9 cellular contexts compared by ENCODE assay signal in the genomic region with DNA sequence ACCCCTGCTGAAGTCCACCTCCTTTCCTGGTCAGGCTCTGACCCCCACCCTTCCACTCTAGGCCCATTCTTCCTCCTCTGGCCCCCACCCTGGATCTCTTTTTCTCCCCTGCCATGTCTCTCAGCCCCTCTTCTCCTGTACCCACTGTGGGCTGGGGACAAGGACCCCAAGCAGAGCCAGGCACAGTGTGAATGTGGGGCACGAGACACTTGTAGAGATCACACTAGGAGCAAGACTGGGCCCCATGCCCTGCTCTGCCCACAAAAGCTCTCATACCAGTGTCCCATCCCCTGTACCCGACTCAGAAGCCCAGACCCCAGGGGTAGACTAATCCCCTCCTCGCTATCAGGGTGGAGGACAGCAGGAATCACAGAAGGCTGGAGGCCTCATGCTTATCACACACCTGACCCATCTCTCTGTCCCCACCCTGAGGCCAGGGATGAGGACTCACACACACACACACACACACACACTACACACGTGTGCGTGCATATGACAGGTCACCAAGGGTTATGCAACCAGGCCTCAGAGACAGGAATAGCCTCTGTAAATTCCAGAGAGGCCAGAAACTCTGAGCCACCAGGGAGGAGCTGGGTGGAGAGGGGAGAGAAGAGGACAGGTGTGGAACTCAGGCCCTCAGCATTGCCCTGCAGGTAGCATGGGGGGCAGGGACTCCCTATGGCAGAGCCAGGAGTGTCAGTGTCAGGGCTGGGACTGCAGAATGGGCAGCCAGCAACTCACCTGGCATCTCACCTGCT. TPM values are rescaled to one million over a fixed set of nuclear protein-coding genes. Genes with fewer than 3 reads are reported as not detected.
DNase-seq lines count a peak whose midpoint lies in the region; ATAC-seq and TF ChIP-seq lines count a peak whose summit lies in the region.
"Had no signal": no experiment of that assay in that cellular context is flagged by ENCODE, and none has a peak within 500 bp of the region (broad histone marks: within the 10 kb centered on the region; RNA-seq: fewer than 3 reads in every experiment).

No MANE protein-coding gene starts in this region.

- peaks cover 48% of the 10 kb centered on the region for H3K4me1 ChIP-seq in CD4-positive, alpha-beta memory T cell (ENCODE audit: insufficient read depth, low read length)
- H3K4me1 ChIP-seq in MM.1S (ENCODE audit: low read length) (peaks cover 32% of the 10 kb centered on the region), duodenal mucosa (ENCODE audit: control insufficient read depth in 1 of 2, insufficient read depth in 2 of 2, low read length in 2 of 2) (peaks cover 78 to 85% of the 10 kb centered on the region in 2 donors)

- intact Hi-C loops in CD4-positive, alpha-beta memory T cell (cut with micrococcal nuclease) = loop anchor here (2.0 kb wide), 1 partner anchor 17 kb away; no protein-coding TSS in a partner anchor
- intact Hi-C loops in natural killer cell (cut with micrococcal nuclease) = no loop called here

- peaks cover 3% of the 10 kb centered on the region; the same call in 1 of the 2 replicates for H3F3A ChIP-seq in MM.1S (ENCODE audit: insufficient read depth, low read length)

- peak overlapping the region; percentile 91 for H3K27ac ChIP-seq in CD4-positive, alpha-beta memory T cell (ENCODE audit: low read depth, low read length)
- H3K27ac ChIP-seq in MM.1S (ENCODE audit: low read length) = peak overlapping the region; percentile 8; the same call in 1 of the 2 replicates
- H3K27ac ChIP-seq in duodenal mucosa (ENCODE audit: low read depth, low read length) = peak overlapping the region; percentile 49

- H3K27me3 Mint-ChIP-seq in CD4-positive, alpha-beta memory T cell = no peaks in the 10 kb centered on the region
- H3K27me3 Mint-ChIP-seq in natural killer cell (ENCODE audit: low read depth in 2 of 2) = no peaks in the 10 kb centered on the region
- peaks cover 8% of the 10 kb centered on the region for H3K27me3 Mint-ChIP-seq in progenitor cell of endocrine pancreas

- ATAC-seq in natural killer cell (no peak), GM19467 (IDR thresholded peaks at IDR 0.05; ENCODE audit: unreplicated experiment) (no peak), HG02571 (IDR thresholded peaks at IDR 0.05; ENCODE audit: unreplicated experiment) (no peak)

- CTCF ChIA-PET in CD4-positive, alpha-beta memory T cell (lab: Charles Lee; ENCODE audit: partially characterized antibody) = interaction anchor here (0.9 to 3.4 kb wide), 3 partner anchors 16 to 164 kb away, joined by 3 to 10 read pairs (median 3); no protein-coding TSS in a partner anchor

- peak overlapping the region; percentile 94 to 100 (median 99) for H3K27ac Mint-ChIP-seq in CD4-positive, alpha-beta memory T cell
- H3K27ac Mint-ChIP-seq in natural killer cell (peak overlapping the region; percentile 92 to 99), progenitor cell of endocrine pancreas (no peak overlapping the region)

- no peaks in the 10 kb centered on the region for H3K9me3 ChIP-seq in CD4-positive, alpha-beta memory T cell (ENCODE audit: control insufficient read depth in 1 of 2, low read length in 2 of 2)
- no peaks in the 10 kb centered on the region for H3K9me3 ChIP-seq in MM.1S (replicated peaks; ENCODE audit: insufficient read depth, low read length)
- no peaks in the 10 kb centered on the region for H3K9me3 ChIP-seq in duodenal mucosa (ENCODE audit: control insufficient read depth in 1 of 2, low read length in 2 of 2)

- TF ChIP-seq CTCF in MM.1S (IDR thresholded peaks at IDR 0.05; ENCODE audit: low read length) (no peak), natural killer cell (IDR thresholded peaks at IDR 0.05) (no peak), progenitor cell of endocrine pancreas (IDR thresholded peaks at IDR 0.05; ENCODE audit: unreplicated experiment) (no peak)

- H3K4me2 ChIP-seq in MM.1S (ENCODE audit: low read depth, low read length) = peak overlapping the region; percentile 96; the same call in 1 of the 2 replicates

- no peaks in the 10 kb centered on the region for H3K9me3 Mint-ChIP-seq in CD4-positive, alpha-beta memory T cell
- H3K9me3 Mint-ChIP-seq in natural killer cell (no peaks in the 10 kb centered on the region), progenitor cell of endocrine pancreas (ENCODE audit: low read depth) (no peaks in the 10 kb centered on the region)

- H3K79me2 ChIP-seq in MM.1S (ENCODE audit: low read length) = peaks cover 76% of the 10 kb centered on the region

- H3K4me3 ChIP-seq in CD4-positive, alpha-beta memory T cell (ENCODE audit: low read length in 2 of 2) = no peak overlapping the region
- H3K4me3 ChIP-seq in MM.1S (ENCODE audit: low read length) (no peak overlapping the region), duodenal mucosa (ENCODE audit: low read depth in 1 of 2, low read length in 2 of 2) (peak overlapping the region in 1 of 2 donors; percentile 15)

- peak overlapping the region; percentile 99 to 100 (median 99) for H3K4me3 Mint-ChIP-seq in CD4-positive, alpha-beta memory T cell
- H3K4me3 Mint-ChIP-seq in natural killer cell (peak overlapping the region; percentile 95), progenitor cell of endocrine pancreas (ENCODE audit: low read depth) (no peak overlapping the region)

- H2AFZ ChIP-seq in MM.1S (ENCODE audit: low read length) = no peak overlapping the region

- H3K36me3 ChIP-seq in CD4-positive, alpha-beta memory T cell (ENCODE audit: insufficient read depth, low read length) = no peaks in the 10 kb centered on the region
- H3K36me3 ChIP-seq in MM.1S (replicated peaks; ENCODE audit: insufficient read depth, low read length) = no peaks in the 10 kb centered on the region
- H3K36me3 ChIP-seq in duodenal mucosa (ENCODE audit: control insufficient read depth in 1 of 2, insufficient read depth in 2 of 2, low read length in 2 of 2) = no peaks in the 10 kb centered on the region

- H3K9ac ChIP-seq in MM.1S (ENCODE audit: low read length) (no peak overlapping the region), duodenal mucosa (ENCODE audit: low read depth in 1 of 2, low read length in 2 of 2) (peak overlapping the region; percentile 46 to 52)

- H3K27me3 ChIP-seq in CD4-positive, alpha-beta memory T cell (ENCODE audit: insufficient read depth, low read length) = no peaks in the 10 kb centered on the region
- H3K27me3 ChIP-seq in MM.1S (replicated peaks; ENCODE audit: insufficient read depth, low read length) (no peaks in the 10 kb centered on the region), duodenal mucosa (ENCODE audit: control insufficient read depth in 1 of 2, insufficient read depth in 2 of 2, low read length in 2 of 2) (no peaks in the 10 kb centered on the region)

- H3K36me3 Mint-ChIP-seq in CD4-positive, alpha-beta memory T cell = peaks cover 0 to 32% of the 10 kb centered on the region in 2 donors
- H3K36me3 Mint-ChIP-seq in natural killer cell (no peaks in the 10 kb centered on the region), progenitor cell of endocrine pancreas (ENCODE audit: insufficient read depth) (no peaks in the 10 kb centered on the region)

- DNase-seq in CD4-positive, alpha-beta memory T cell = no peak
- DNase-seq in MM.1S (no peak), natural killer cell (no peak), progenitor cell of endocrine pancreas (ENCODE audit: low spot score, unreplicated experiment) (no peak), EL (no peak)
- DNase-seq: NCI-H1930 had no signal

- peaks cover 33 to 64% (median 40%) of the 10 kb centered on the region in 4 donors for H3K4me1 Mint-ChIP-seq in CD4-positive, alpha-beta memory T cell
- H3K4me1 Mint-ChIP-seq in natural killer cell = peaks cover 57 to 72% of the 10 kb centered on the region in 2 donors
- H3K4me1 Mint-ChIP-seq in progenitor cell of endocrine pancreas (ENCODE audit: low read depth) = peaks cover 9% of the 10 kb centered on the region

- no peaks in the 10 kb centered on the region for H3K9me2 ChIP-seq in MM.1S (replicated peaks; ENCODE audit: insufficient read depth, low read length)

- POLR2A ChIA-PET in CD4-positive, alpha-beta memory T cell (lab: Charles Lee; ENCODE audit: partially characterized antibody) = interaction anchor here (0.7 to 1.3 kb wide), 4 partner anchors 15 to 95 kb away, joined by 3 to 4 read pairs (median 3); a partner anchor contains a TSS

- H4K20me1 ChIP-seq in MM.1S (ENCODE audit: insufficient read depth, low read length) = no peaks in the 10 kb centered on the region

RNA-seq across cellular contexts. Expression of a gene that starts 21.1 kb away (rescaled TPM):
- total RNA-seq in CD4-positive, alpha-beta memory T cell = 100 to 1,000 TPM; 108 to 113 TPM
- 10 to 100 TPM; 23.0 to 30.6 TPM for polyA plus RNA-seq in CD4-positive, alpha-beta memory T cell
- total RNA-seq in natural killer cell (100 to 1,000 TPM; 125 to 141 (median 126) TPM), progenitor cell of endocrine pancreas (7.6 and 12.7 TPM in 2 replicates)

Comparison
In these comparisons a context has a peak if more than half of its experiments do, and no peak if none do; other contexts are left out.
1. H3K27ac ChIP-seq: peak in every context shown above with its lines; median percentile 91 in CD4-positive, alpha-beta memory T cell; 49 in duodenal mucosa; 8 in MM.1S.